Comparison of ENCODE assay signal across 10 cellular contexts in the genomic region with DNA sequence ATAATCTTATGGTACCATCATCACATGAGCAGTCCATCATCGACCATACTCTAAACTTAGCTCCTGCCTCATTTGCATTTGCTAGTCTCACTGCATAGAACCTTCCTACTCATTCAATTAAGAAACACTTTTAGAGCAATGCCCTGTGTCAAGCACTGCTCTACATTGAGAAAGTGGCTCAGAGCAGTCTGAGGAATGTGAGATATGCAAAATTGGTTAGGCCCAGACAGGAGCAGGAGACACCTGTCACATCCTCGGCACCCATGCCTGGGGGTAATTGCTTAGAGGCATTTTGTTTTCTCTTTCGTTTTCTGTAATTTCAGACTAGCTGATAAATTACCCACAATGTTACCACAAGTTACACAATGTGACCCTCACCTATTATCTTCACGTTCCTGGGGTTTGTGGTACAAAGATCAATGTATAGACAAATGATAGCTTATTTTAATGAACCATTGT. TPM values are rescaled to one million over a fixed set of nuclear protein-coding genes. Genes with fewer than 3 reads are reported as not detected.
DNase-seq lines count a peak whose midpoint lies in the region; ATAC-seq lines count a peak whose summit lies in the region.
"Had no signal": no experiment of that assay in that cellular context is flagged by ENCODE, and none has a peak within 500 bp of the region (broad histone marks: within the 10 kb centered on the region; RNA-seq: fewer than 3 reads in every experiment).

No MANE protein-coding gene starts in this region.

- H3K4me3 Mint-ChIP-seq in activated naive CD4-positive, alpha-beta T cell treated with anti-CD3 and anti-CD28 coated beads, Interleukin-2, amount 10 ng/mL, durations not matched to agents 7 days and 5 days = no peak overlapping the region
- H3K4me3 Mint-ChIP-seq in activated naive CD4-positive, alpha-beta T cell treated with anti-CD3 and anti-CD28 coated beads for 36 hours = no peak overlapping the region
- H3K4me3 Mint-ChIP-seq in stimulated activated effector memory CD8-positive, alpha-beta T cell treated with anti-CD3 and anti-CD28 coated beads, Interleukin-12 subunit alpha, Interleukin-12 subunit beta, amount 100 ng/mL, for 72 hours = no peak overlapping the region
- no peak overlapping the region for H3K4me3 Mint-ChIP-seq in stimulated activated memory B cell treated with anti-CD40 and anti-IgM and Interleukin-4, amounts not matched to agents 10 μg/mL and 1 μg/mL and 100 μg/mL, for 72 hours
- no peak overlapping the region for H3K4me3 Mint-ChIP-seq in activated T-helper 2 cell treated with anti-CD3 and anti-CD28 coated beads, Interferon-gamma antibody, Interleukin-2, Interleukin-4, amounts not matched to agents 10 μg/mL and 5 μg/mL and 100 μg/mL, durations not matched to agents 14 hours and 24 hours and 36 hours (ENCODE audit: low read depth)

- H3K27ac Mint-ChIP-seq in activated naive CD4-positive, alpha-beta T cell treated with anti-CD3 and anti-CD28 coated beads, Interleukin-2, amount 10 ng/mL, durations not matched to agents 7 days and 5 days = no peak overlapping the region
- no peak overlapping the region for H3K27ac Mint-ChIP-seq in activated naive CD4-positive, alpha-beta T cell treated with anti-CD3 and anti-CD28 coated beads for 36 hours
- H3K27ac Mint-ChIP-seq in stimulated activated effector memory CD8-positive, alpha-beta T cell treated with anti-CD3 and anti-CD28 coated beads, Interleukin-12 subunit alpha, Interleukin-12 subunit beta, amount 100 ng/mL, for 72 hours = peak overlapping the region; percentile 18
- H3K27ac Mint-ChIP-seq in stimulated activated memory B cell treated with anti-CD40 and anti-IgM and Interleukin-4, amounts not matched to agents 10 μg/mL and 1 μg/mL and 100 μg/mL, for 72 hours = no peak overlapping the region
- no peak overlapping the region for H3K27ac Mint-ChIP-seq in activated T-helper 2 cell treated with anti-CD3 and anti-CD28 coated beads, Interferon-gamma antibody, Interleukin-2, Interleukin-4, amounts not matched to agents 10 μg/mL and 5 μg/mL and 100 μg/mL, durations not matched to agents 14 hours and 24 hours and 36 hours

- peak; percentile 24 for DNase-seq in activated naive CD4-positive, alpha-beta T cell treated with anti-CD3 and anti-CD28 coated beads, Interleukin-2, amount 10 ng/mL, durations not matched to agents 7 days and 5 days
- DNase-seq in activated naive CD4-positive, alpha-beta T cell treated with anti-CD3 and anti-CD28 coated beads for 36 hours = no peak
- DNase-seq in stimulated activated effector memory CD8-positive, alpha-beta T cell treated with anti-CD3 and anti-CD28 coated beads, Interleukin-12 subunit alpha, Interleukin-12 subunit beta, amount 100 ng/mL, for 72 hours (ENCODE audit: low spot score in 2 of 2) = no peak
- no peak for DNase-seq in NCI-H2029 (lab: John Stamatoyannopoulos, UW)
- no peak for DNase-seq in activated T-helper 2 cell treated with anti-CD3 and anti-CD28 coated beads, Interferon-gamma antibody, Interleukin-2, Interleukin-4, amounts not matched to agents 10 μg/mL and 5 μg/mL and 100 μg/mL, durations not matched to agents 14 hours and 24 hours and 36 hours (ENCODE audit: low spot score)
- DNase-seq: upper lobe of left lung had no signal

- intact Hi-C loops in activated naive CD4-positive, alpha-beta T cell treated with anti-CD3 and anti-CD28 coated beads for 36 hours (cut with micrococcal nuclease) = no loop called here
- intact Hi-C loops in activated T-helper 2 cell treated with anti-CD3 and anti-CD28 coated beads, Interferon-gamma antibody, Interleukin-2, Interleukin-4, amounts not matched to agents 10 μg/mL and 5 μg/mL and 100 μg/mL, durations not matched to agents 14 hours and 24 hours and 36 hours (cut with micrococcal nuclease) = loop anchor here (10.0 kb wide), 1 partner anchor 313 kb away; no protein-coding TSS in a partner anchor

- CTCF ChIA-PET in activated naive CD4-positive, alpha-beta T cell treated with anti-CD3 and anti-CD28 coated beads, Interleukin-2, amount 10 ng/mL, durations not matched to agents 7 days and 5 days (lab: Charles Lee) = no interaction called here
- CTCF ChIA-PET in activated naive CD4-positive, alpha-beta T cell treated with anti-CD3 and anti-CD28 coated beads for 36 hours (lab: Charles Lee) = no interaction called here

- no peaks in the 10 kb centered on the region for H3K9me3 Mint-ChIP-seq in activated naive CD4-positive, alpha-beta T cell treated with anti-CD3 and anti-CD28 coated beads, Interleukin-2, amount 10 ng/mL, durations not matched to agents 7 days and 5 days
- H3K9me3 Mint-ChIP-seq in activated naive CD4-positive, alpha-beta T cell treated with anti-CD3 and anti-CD28 coated beads for 36 hours = no peaks in the 10 kb centered on the region
- no peaks in the 10 kb centered on the region for H3K9me3 Mint-ChIP-seq in stimulated activated effector memory CD8-positive, alpha-beta T cell treated with anti-CD3 and anti-CD28 coated beads, Interleukin-12 subunit alpha, Interleukin-12 subunit beta, amount 100 ng/mL, for 72 hours
- H3K9me3 Mint-ChIP-seq in stimulated activated memory B cell treated with anti-CD40 and anti-IgM and Interleukin-4, amounts not matched to agents 10 μg/mL and 1 μg/mL and 100 μg/mL, for 72 hours = no peaks in the 10 kb centered on the region
- no peaks in the 10 kb centered on the region for H3K9me3 Mint-ChIP-seq in activated T-helper 2 cell treated with anti-CD3 and anti-CD28 coated beads, Interferon-gamma antibody, Interleukin-2, Interleukin-4, amounts not matched to agents 10 μg/mL and 5 μg/mL and 100 μg/mL, durations not matched to agents 14 hours and 24 hours and 36 hours

- ATAC-seq in GM21717 (IDR thresholded peaks at IDR 0.05; ENCODE audit: unreplicated experiment) (peak; percentile 99), HG03442 (IDR thresholded peaks at IDR 0.05; ENCODE audit: unreplicated experiment) (peak; percentile 94)
- ATAC-seq in stimulated activated effector memory CD8-positive, alpha-beta T cell treated with anti-CD3 and anti-CD28 coated beads, Interleukin-12 subunit alpha, Interleukin-12 subunit beta, amount 100 ng/mL, for 72 hours = no peak
- no peak for ATAC-seq in stimulated activated memory B cell treated with anti-CD40 and anti-IgM and Interleukin-4, amounts not matched to agents 10 μg/mL and 1 μg/mL and 100 μg/mL, for 72 hours

- peaks cover 13% of the 10 kb centered on the region for H3K27me3 Mint-ChIP-seq in activated naive CD4-positive, alpha-beta T cell treated with anti-CD3 and anti-CD28 coated beads, Interleukin-2, amount 10 ng/mL, durations not matched to agents 7 days and 5 days
- no peaks in the 10 kb centered on the region for H3K27me3 Mint-ChIP-seq in activated naive CD4-positive, alpha-beta T cell treated with anti-CD3 and anti-CD28 coated beads for 36 hours (ENCODE audit: low read depth)
- peaks cover 23% of the 10 kb centered on the region for H3K27me3 Mint-ChIP-seq in stimulated activated memory B cell treated with anti-CD40 and anti-IgM and Interleukin-4, amounts not matched to agents 10 μg/mL and 1 μg/mL and 100 μg/mL, for 72 hours
- H3K27me3 Mint-ChIP-seq in activated T-helper 2 cell treated with anti-CD3 and anti-CD28 coated beads, Interferon-gamma antibody, Interleukin-2, Interleukin-4, amounts not matched to agents 10 μg/mL and 5 μg/mL and 100 μg/mL, durations not matched to agents 14 hours and 24 hours and 36 hours (ENCODE audit: low read depth) = peaks cover 12% of the 10 kb centered on the region

- H3K36me3 Mint-ChIP-seq in activated naive CD4-positive, alpha-beta T cell treated with anti-CD3 and anti-CD28 coated beads, Interleukin-2, amount 10 ng/mL, durations not matched to agents 7 days and 5 days = peaks cover 2% of the 10 kb centered on the region
- peaks cover 1% of the 10 kb centered on the region for H3K36me3 Mint-ChIP-seq in activated naive CD4-positive, alpha-beta T cell treated with anti-CD3 and anti-CD28 coated beads for 36 hours (ENCODE audit: low read depth)
- H3K36me3 Mint-ChIP-seq in stimulated activated effector memory CD8-positive, alpha-beta T cell treated with anti-CD3 and anti-CD28 coated beads, Interleukin-12 subunit alpha, Interleukin-12 subunit beta, amount 100 ng/mL, for 72 hours = peaks cover 4% of the 10 kb centered on the region
- no peaks in the 10 kb centered on the region for H3K36me3 Mint-ChIP-seq in stimulated activated memory B cell treated with anti-CD40 and anti-IgM and Interleukin-4, amounts not matched to agents 10 μg/mL and 1 μg/mL and 100 μg/mL, for 72 hours
- H3K36me3 Mint-ChIP-seq in activated T-helper 2 cell treated with anti-CD3 and anti-CD28 coated beads, Interferon-gamma antibody, Interleukin-2, Interleukin-4, amounts not matched to agents 10 μg/mL and 5 μg/mL and 100 μg/mL, durations not matched to agents 14 hours and 24 hours and 36 hours (ENCODE audit: low read depth) = no peaks in the 10 kb centered on the region

- H3K4me1 Mint-ChIP-seq in activated naive CD4-positive, alpha-beta T cell treated with anti-CD3 and anti-CD28 coated beads, Interleukin-2, amount 10 ng/mL, durations not matched to agents 7 days and 5 days = peaks cover 22% of the 10 kb centered on the region
- H3K4me1 Mint-ChIP-seq in activated naive CD4-positive, alpha-beta T cell treated with anti-CD3 and anti-CD28 coated beads for 36 hours (ENCODE audit: low read depth) = peaks cover 12% of the 10 kb centered on the region
- H3K4me1 Mint-ChIP-seq in stimulated activated effector memory CD8-positive, alpha-beta T cell treated with anti-CD3 and anti-CD28 coated beads, Interleukin-12 subunit alpha, Interleukin-12 subunit beta, amount 100 ng/mL, for 72 hours = peaks cover 25% of the 10 kb centered on the region
- H3K4me1 Mint-ChIP-seq in stimulated activated memory B cell treated with anti-CD40 and anti-IgM and Interleukin-4, amounts not matched to agents 10 μg/mL and 1 μg/mL and 100 μg/mL, for 72 hours = peaks cover 14% of the 10 kb centered on the region
- peaks cover 21% of the 10 kb centered on the region for H3K4me1 Mint-ChIP-seq in activated T-helper 2 cell treated with anti-CD3 and anti-CD28 coated beads, Interferon-gamma antibody, Interleukin-2, Interleukin-4, amounts not matched to agents 10 μg/mL and 5 μg/mL and 100 μg/mL, durations not matched to agents 14 hours and 24 hours and 36 hours (ENCODE audit: low read depth)

RNA-seq across cellular contexts. Expression of a gene that starts 4.9 kb away (rescaled TPM):
- total RNA-seq in activated naive CD4-positive, alpha-beta T cell treated with anti-CD3 and anti-CD28 coated beads for 36 hours = 10 to 100 TPM; 80.9 to 84.0 TPM
- 129 and 131 TPM in 2 replicates for total RNA-seq in activated T-helper 2 cell treated with anti-CD3 and anti-CD28 coated beads, Interferon-gamma antibody, Interleukin-2, Interleukin-4, amounts not matched to agents 10 μg/mL and 5 μg/mL and 100 μg/mL, durations not matched to agents 14 hours and 24 hours and 36 hours

RNA-seq across cellular contexts. Expression of a gene that starts 47.7 kb away (rescaled TPM):
- under 1 TPM in 1 of 2 experiments, not detected in 1; 0.21 TPM for total RNA-seq in activated naive CD4-positive, alpha-beta T cell treated with anti-CD3 and anti-CD28 coated beads for 36 hours
- total RNA-seq in activated T-helper 2 cell treated with anti-CD3 and anti-CD28 coated beads, Interferon-gamma antibody, Interleukin-2, Interleukin-4, amounts not matched to agents 10 μg/mL and 5 μg/mL and 100 μg/mL, durations not matched to agents 14 hours and 24 hours and 36 hours = not detected in 2 replicates
- total RNA-seq: activated CD8-positive, alpha-beta memory T cell treated with anti-CD3 and anti-CD28 coated beads for 36 hours had no signal

Comparison
In these comparisons a context has a peak if more than half of its experiments do, and no peak if none do; other contexts are left out.
1. ATAC-seq: peak in GM21717 (single experiment) and HG03442 (single experiment); none in stimulated activated effector memory CD8-positive, alpha-beta T cell treated with anti-CD3 and anti-CD28 coated beads, Interleukin-12 subunit alpha, Interleukin-12 subunit beta, amount 100 ng/mL, for 72 hours (single experiment) and stimulated activated memory B cell treated with anti-CD40 and anti-IgM and Interleukin-4, amounts not matched to agents 10 μg/mL and 1 μg/mL and 100 μg/mL, for 72 hours (single experiment).